29 cellular contexts compared by ENCODE assay signal in genomic region chr2:8719528-8719927, GRCh38. TPM values are rescaled to one million over a fixed set of nuclear protein-coding genes. Genes with fewer than 3 reads are reported as not detected.
DNase-seq lines count a peak whose midpoint lies in the region; ATAC-seq and TF ChIP-seq lines count a peak whose summit lies in the region.
"Had no signal": no experiment of that assay in that cellular context is flagged by ENCODE, and none has a peak within 500 bp of the region (broad histone marks: within the 10 kb centered on the region; RNA-seq: fewer than 3 reads in every experiment).

No MANE protein-coding gene starts in this region.

- H3K4me3 ChIP-seq in osteoblast (ENCODE audit: insufficient read depth, low read length), result no peak overlapping the region
- H3K4me3 ChIP-seq: cardiac muscle cell, GM12878, GM23338, prostate gland, skin epidermis, uterus had no signal

- no peak overlapping the region for H3K4me2 ChIP-seq in osteoblast (ENCODE audit: insufficient read depth, low read length)
- H3K4me2 ChIP-seq: GM23338 had no signal

- no peak overlapping the region for H3K27ac Mint-ChIP-seq in activated naive CD4-positive, alpha-beta T cell treated with anti-CD3 and anti-CD28 coated beads, Interleukin-2, amount 50 U/mL, for 72 hours
- H3K27ac Mint-ChIP-seq: CD4-positive, alpha-beta memory T cell; dendritic cell treated with granulocyte-macrophage colony-stimulating factor and Interleukin-4, amounts not matched to agents 40 ng/mL and 50 ng/mL, for 4 days; GM23338; stimulated activated effector memory CD8-positive, alpha-beta T cell treated with anti-CD3 and anti-CD28 coated beads, Interleukin-12 subunit alpha, Interleukin-12 subunit beta, amount 100 ng/mL, for 72 hours; WTC11 had no signal

- H3K9me3 Mint-ChIP-seq in activated naive CD4-positive, alpha-beta T cell treated with anti-CD3 and anti-CD28 coated beads, Interleukin-2, amount 50 U/mL, for 72 hours, result peaks cover 7 to 9% of the 10 kb centered on the region in 2 donors
- H3K9me3 Mint-ChIP-seq: GM23338, neural crest cell had no signal

- H3K27ac ChIP-seq in epithelial cell of prostate (no peak overlapping the region), osteoblast (ENCODE audit: low read depth, low read length) (no peak overlapping the region)
- H3K27ac ChIP-seq: cardiac muscle cell, prostate gland, skin epidermis, uterus had no signal

- H3K79me2 ChIP-seq in osteoblast (ENCODE audit: insufficient read depth, low read length), result no peaks in the 10 kb centered on the region

- no peaks in the 10 kb centered on the region for H3K27me3 ChIP-seq in osteoblast (ENCODE audit: insufficient read depth, low read length)
- H3K27me3 ChIP-seq: cardiac muscle cell, uterus had no signal

- H3K9me3 ChIP-seq in osteoblast (ENCODE audit: low read depth, low read length), result no peaks in the 10 kb centered on the region
- H3K9me3 ChIP-seq: prostate gland, uterus had no signal

- no peaks in the 10 kb centered on the region for H3K4me1 ChIP-seq in osteoblast (ENCODE audit: insufficient read depth, low read length)
- H3K4me1 ChIP-seq: prostate gland, uterus had no signal

- no peaks in the 10 kb centered on the region for H3K36me3 ChIP-seq in osteoblast (ENCODE audit: insufficient read depth, low read length)
- H3K36me3 ChIP-seq: cardiac muscle cell, prostate gland, uterus had no signal

- peak; percentile 49 for DNase-seq in AG20443 (ENCODE audit: low spot score)
- DNase-seq in NCI-H2171 treated with DMSO at 0.1 percent for 48 hours (lab: John Stamatoyannopoulos, UW), result peak; percentile 82
- DNase-seq in epithelial cell of prostate (ENCODE audit: low read depth, low spot score), result peak; percentile 24
- DNase-seq in osteoblast (ENCODE audit: insufficient read length, low spot score, missing footprints), result peak; percentile 45
- DNase-seq in cortex of kidney (lab: John Stamatoyannopoulos, UW), result no peak
- DNase-seq in NOMO-1 treated with DMSO at 0.1 percent for 48 hours (lab: John Stamatoyannopoulos, UW; ENCODE audit: unreplicated experiment), result no peak
- no peak for DNase-seq in NCI-H187 treated with DMSO at 0.1 percent for 48 hours (lab: John Stamatoyannopoulos, UW)
- DNase-seq in activated naive CD4-positive, alpha-beta T cell treated with anti-CD3 and anti-CD28 coated beads, Interleukin-2, amount 50 U/mL, for 72 hours (ENCODE audit: low spot score in 2 of 2), result no peak
- DNase-seq: activated CD4-positive, alpha-beta T cell treated with anti-CD3 and anti-CD28 coated beads, Interleukin-2, amount 50 U/mL, for 48 hours; activated effector memory CD4-positive, alpha-beta T cell treated with Interleukin-2 at 50 U/mL for 16 hours; CD4-positive, alpha-beta memory T cell; DMS153; GDM1; hippocampal formation; NCI-H1048; NCI-H2029; NCI-H526; stimulated activated CD4-positive, alpha-beta T cell treated with anti-CD3 and anti-CD28 coated beads, Interleukin-2, amount 100 ng/mL, for 24 hours; T-helper 9 cell; uterus had no signal

- H2AFZ ChIP-seq in osteoblast (ENCODE audit: low read length), result no peak overlapping the region

- TF ChIP-seq CTCF in osteoblast (IDR thresholded peaks at IDR 0.05; ENCODE audit: extremely low read depth, low read depth, low read length), result no peak

- no peak for ATAC-seq in activated naive CD4-positive, alpha-beta T cell treated with anti-CD3 and anti-CD28 coated beads, Interleukin-2, amount 50 U/mL, for 72 hours
- ATAC-seq: GM12878; GM23338; stimulated activated effector memory CD8-positive, alpha-beta T cell treated with anti-CD3 and anti-CD28 coated beads, Interleukin-12 subunit alpha, Interleukin-12 subunit beta, amount 100 ng/mL, for 72 hours; WTC11 had no signal

- peaks cover 6 to 9% of the 10 kb centered on the region in 2 donors for H3K36me3 Mint-ChIP-seq in activated naive CD4-positive, alpha-beta T cell treated with anti-CD3 and anti-CD28 coated beads, Interleukin-2, amount 50 U/mL, for 72 hours
- H3K36me3 Mint-ChIP-seq: CD4-positive, alpha-beta memory T cell; stimulated activated effector memory CD8-positive, alpha-beta T cell treated with anti-CD3 and anti-CD28 coated beads, Interleukin-12 subunit alpha, Interleukin-12 subunit beta, amount 100 ng/mL, for 72 hours had no signal

- no peaks in the 10 kb centered on the region for H4K20me1 ChIP-seq in osteoblast (ENCODE audit: insufficient read depth, low read length)

RNA-seq across cellular contexts. Expression of gene ID2, which starts 37.7 kb away (rescaled TPM):
- total RNA-seq in osteoblast, result 139 and 168 TPM in 2 replicates
- 100 to 1,000 TPM in 1 of 2 donors, 10 to 100 TPM in 1; 42.8 to 272 TPM for total RNA-seq in activated naive CD4-positive, alpha-beta T cell treated with anti-CD3 and anti-CD28 coated beads, Interleukin-2, amount 50 U/mL, for 72 hours

Comparison
In these comparisons a context has a peak if more than half of its experiments do, and no peak if none do; other contexts are left out.
1. DNase-seq: peak in AG20443 (single experiment), NCI-H2171 treated with DMSO at 0.1 percent for 48 hours (single experiment), epithelial cell of prostate (single experiment) and osteoblast (single experiment); none in cortex of kidney (single experiment), NOMO-1 treated with DMSO at 0.1 percent for 48 hours (single experiment), NCI-H187 treated with DMSO at 0.1 percent for 48 hours (single experiment) and activated naive CD4-positive, alpha-beta T cell treated with anti-CD3 and anti-CD28 coated beads, Interleukin-2, amount 50 U/mL, for 72 hours (0 of 2).